ENCODE assay signal across 25 cellular contexts in the genomic region with DNA sequence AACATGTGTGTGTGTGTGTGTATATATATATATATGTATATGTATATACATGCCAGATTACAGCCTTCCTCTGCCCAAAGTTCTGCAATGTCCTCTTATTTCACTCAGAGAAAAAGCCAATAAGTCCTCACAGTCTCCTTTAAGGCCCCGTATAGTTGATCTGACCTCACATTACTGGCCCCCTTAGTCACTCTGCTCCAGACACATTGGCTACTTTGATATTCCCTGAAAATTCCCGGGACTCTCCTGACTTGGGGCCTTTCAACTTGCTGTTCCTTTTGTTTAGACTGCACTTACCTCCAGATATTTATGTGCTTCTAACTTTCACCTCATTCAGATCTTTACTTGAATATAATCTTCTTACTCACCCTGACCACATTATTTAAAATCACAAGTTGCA. TPM values are rescaled to one million over a fixed set of nuclear protein-coding genes. Genes with fewer than 3 reads are reported as not detected.
A peak's percentile ranks its signal among the peaks of the same experiment; 100 is the strongest.
DNase-seq lines count a peak whose midpoint lies in the region; TF ChIP-seq lines count a peak whose summit lies in the region.
"Had no signal": no experiment of that assay in that cellular context is flagged by ENCODE, and none has a peak within 500 bp of the region (broad histone marks: within the 10 kb centered on the region; RNA-seq: fewer than 3 reads in every experiment).

No MANE protein-coding gene starts in this region.

- no peak overlapping the region for H3K9ac ChIP-seq in Karpas-422 (ENCODE audit: low read length)

- H3K36me3 Mint-ChIP-seq in neural crest cell (ENCODE audit: low read depth): no peaks in the 10 kb centered on the region
- H3K36me3 Mint-ChIP-seq: activated naive CD8-positive, alpha-beta T cell treated with anti-CD3 and anti-CD28 coated beads, Interleukin-2, amount 10 ng/mL, durations not matched to agents 7 days and 5 days had no signal

- no peak for TF ChIP-seq CTCF in fibroblast of pulmonary artery (IDR thresholded peaks at IDR 0.05; ENCODE audit: low read length, missing control alignments)
- TF ChIP-seq CTCF in neural crest cell (conservative IDR thresholded peaks at IDR 0.05): no peak

- no peaks in the 10 kb centered on the region for H4K20me1 ChIP-seq in Karpas-422 (ENCODE audit: insufficient read depth, low read depth, low read length)

- H3K4me3 ChIP-seq in fibroblast of pulmonary artery (replicated peaks; ENCODE audit: low read depth, low read length): no peak overlapping the region
- H3K4me3 ChIP-seq in Karpas-422 (ENCODE audit: low read length): no peak overlapping the region
- H3K4me3 ChIP-seq: body of pancreas, HAP-1, psoas muscle, thoracic aorta had no signal

- H3K4me1 Mint-ChIP-seq in neural crest cell: peaks cover 21% of the 10 kb centered on the region

- DNase-seq in EH (ENCODE audit: low read depth) (peak; percentile 34), RPMI7951 (ENCODE audit: low read depth) (peak; percentile 9), fibroblast of pulmonary artery (ENCODE audit: low read depth) (peak; percentile 21), neural crest cell (ENCODE audit: low read depth, low spot score) (no peak), GM19238 (ENCODE audit: insufficient read length, low spot score) (no peak), posterior vena cava (ENCODE audit: low spot score) (no peak), Karpas-422 (no peak), NCI-H345 treated with DMSO at 0.1 percent for 48 hours (lab: John Stamatoyannopoulos, UW; ENCODE audit: unreplicated experiment) (no peak)
- DNase-seq: activated CD4-positive, alpha-beta T cell treated with anti-CD3 and anti-CD28 coated beads, Interleukin-2, amount 10 ng/mL, durations not matched to agents 24 days and 14 days; activated gamma-delta T cell; activated naive CD8-positive, alpha-beta T cell treated with anti-CD3 and anti-CD28 coated beads, Interleukin-2, amount 10 ng/mL, durations not matched to agents 7 days and 5 days; activated T-cell treated with anti-CD3 and anti-CD28 coated beads, Interleukin-2, amount 50 U/mL, for 24 hours; body of pancreas; CD4-positive, alpha-beta T cell; foreskin keratinocyte; KBM-7; NCI-H1436 treated with DMSO at 0.1 percent for 48 hours; NCI-H2107; NCI-H524 treated with DMSO at 0.1 percent for 48 hours; psoas muscle; SIG-M5; stimulated activated naive CD8-positive, alpha-beta T cell treated with anti-CD3 and anti-CD28 coated beads, Interleukin-15, Interleukin-2, amounts not matched to agents 100 U/mL and 50 U/mL, for 24 hours had no signal

- H3K4me1 ChIP-seq in Karpas-422 (ENCODE audit: low read length): peaks cover 9% of the 10 kb centered on the region

- no peaks in the 10 kb centered on the region for H3K9me3 ChIP-seq in Karpas-422 (ENCODE audit: low read length)
- H3K9me3 ChIP-seq: body of pancreas, HAP-1, psoas muscle, thoracic aorta had no signal

- no peaks in the 10 kb centered on the region for H3K36me3 ChIP-seq in Karpas-422 (ENCODE audit: insufficient read depth, low read length)
- H3K36me3 ChIP-seq: HAP-1, thoracic aorta had no signal

- peak overlapping the region; percentile 68 for H3K4me3 Mint-ChIP-seq in neural crest cell
- H3K4me3 Mint-ChIP-seq: activated CD4-positive, alpha-beta T cell treated with anti-CD3 and anti-CD28 coated beads, Interleukin-2, amount 10 ng/mL, durations not matched to agents 24 days and 14 days; activated naive CD8-positive, alpha-beta T cell treated with anti-CD3 and anti-CD28 coated beads, Interleukin-2, amount 10 ng/mL, durations not matched to agents 7 days and 5 days; activated T-cell treated with anti-CD3 and anti-CD28 coated beads, Interleukin-2, amount 50 U/mL, for 24 hours; CD4-positive, alpha-beta T cell had no signal

- H3K27ac ChIP-seq in Karpas-422 (ENCODE audit: low read length): no peak overlapping the region
- H3K27ac ChIP-seq: body of pancreas, foreskin keratinocyte, psoas muscle, thoracic aorta, VCaP had no signal

- H3K9me3 Mint-ChIP-seq in neural crest cell: no peaks in the 10 kb centered on the region
- H3K9me3 Mint-ChIP-seq: activated CD4-positive, alpha-beta T cell treated with anti-CD3 and anti-CD28 coated beads, Interleukin-2, amount 10 ng/mL, durations not matched to agents 24 days and 14 days; activated naive CD8-positive, alpha-beta T cell treated with anti-CD3 and anti-CD28 coated beads, Interleukin-2, amount 10 ng/mL, durations not matched to agents 7 days and 5 days; activated T-cell treated with anti-CD3 and anti-CD28 coated beads, Interleukin-2, amount 50 U/mL, for 24 hours; CD4-positive, alpha-beta T cell had no signal

- no peak overlapping the region for H3K4me2 ChIP-seq in Karpas-422 (ENCODE audit: low read depth, low read length, poor library complexity, severe bottlenecking)

- peaks cover 7% of the 10 kb centered on the region for H3K79me2 ChIP-seq in Karpas-422 (ENCODE audit: low read length)

- no peaks in the 10 kb centered on the region for H3K9me2 ChIP-seq in Karpas-422 (replicated peaks; ENCODE audit: insufficient read depth, low read length)

- intact Hi-C loops in posterior vena cava (cut with DNase I): no loop called here

- H3K27me3 ChIP-seq in Karpas-422 (ENCODE audit: low read length): no peaks in the 10 kb centered on the region
- H3K27me3 ChIP-seq: body of pancreas, foreskin keratinocyte had no signal

- no peak overlapping the region for H3K27ac Mint-ChIP-seq in neural crest cell (ENCODE audit: unreplicated experiment)
- H3K27ac Mint-ChIP-seq: activated CD4-positive, alpha-beta T cell treated with anti-CD3 and anti-CD28 coated beads, Interleukin-2, amount 10 ng/mL, durations not matched to agents 24 days and 14 days; activated naive CD8-positive, alpha-beta T cell treated with anti-CD3 and anti-CD28 coated beads, Interleukin-2, amount 10 ng/mL, durations not matched to agents 7 days and 5 days; activated T-cell treated with anti-CD3 and anti-CD28 coated beads, Interleukin-2, amount 50 U/mL, for 24 hours; CD4-positive, alpha-beta T cell had no signal

- H2AFZ ChIP-seq in Karpas-422 (ENCODE audit: low read length): no peak overlapping the region

- no peaks in the 10 kb centered on the region for H3K27me3 Mint-ChIP-seq in neural crest cell (ENCODE audit: low read depth)
- H3K27me3 Mint-ChIP-seq: activated T-cell treated with anti-CD3 and anti-CD28 coated beads, Interleukin-2, amount 50 U/mL, for 24 hours; CD4-positive, alpha-beta T cell had no signal

RNA-seq across cellular contexts. Expression of a gene that starts 4.2 kb away (rescaled TPM):
- 45.1 and 52.7 TPM in 2 replicates for total RNA-seq in RPMI7951 (2014; rRNA removed; shearing (Covaris generic))
- total RNA-seq in neural crest cell (38.6 and 41.5 TPM in 2 replicates), posterior vena cava (10 to 100 TPM; 37.2 to 42.5 TPM)
- 45.1 and 50.0 TPM in 2 replicates for total RNA-seq in Karpas-422 (2014; rRNA removed; shearing (Covaris generic); ENCODE audit: low replicate concordance)

RNA-seq across cellular contexts. Expression of a gene that starts 36.1 kb away (rescaled TPM):
- 0.12 and 0.39 TPM in 2 replicates for total RNA-seq in RPMI7951 (2014; rRNA removed; shearing (Covaris generic))
- total RNA-seq in neural crest cell (2.2 and 2.7 TPM in 2 replicates), posterior vena cava (1 to 10 TPM; 2.6 to 3.9 TPM)
- total RNA-seq in Karpas-422 (2014; rRNA removed; shearing (Covaris generic); ENCODE audit: low replicate concordance): 1.4 and 1.5 TPM in 2 replicates
- total RNA-seq: foreskin keratinocyte had no signal

RNA-seq across cellular contexts. Expression of a gene that starts 36.1 kb away (rescaled TPM):
- total RNA-seq in RPMI7951 (2014; rRNA removed; shearing (Covaris generic)): 0.29 and 0.84 TPM in 2 replicates
- 7.1 and 7.7 TPM in 2 replicates for total RNA-seq in neural crest cell
- 1 to 10 TPM; 4.4 to 5.4 TPM for total RNA-seq in posterior vena cava
- total RNA-seq in Karpas-422 (2014; rRNA removed; shearing (Covaris generic); ENCODE audit: low replicate concordance): 3.1 and 4.5 TPM in 2 replicates

Comparison
In these comparisons a context has a peak if more than half of its experiments do, and no peak if none do; other contexts are left out.
1. DNase-seq: peak in EH (single experiment), RPMI7951 (single experiment) and fibroblast of pulmonary artery (single experiment); none in neural crest cell (single experiment), GM19238 (single experiment), posterior vena cava (single experiment), Karpas-422 (single experiment) and NCI-H345 treated with DMSO at 0.1 percent for 48 hours (single experiment).